In genomic region chr6:113630365-113630737, GRCh38 we compare ENCODE assay signal across 1 cellular context.
TF ChIP-seq lines count a peak whose summit lies in the region.

No MANE protein-coding gene starts in this region.

TF ChIP-seq in GM23338, 12 proteins besides CTCF, POLR2A, EP300 and RAD21 (continued from another document):
- TF ChIP-seq ZNF462 (CRISPR knock-in tag; IDR thresholded peaks at IDR 0.05), result no peak
- TF ChIP-seq NANOG (IDR thresholded peaks at IDR 0.05; ENCODE audit: borderline replicate concordance), result no peak
- TF ChIP-seq ETS1 (IDR thresholded peaks at IDR 0.05), result no peak
- no peak for TF ChIP-seq ZNF331 (CRISPR knock-in tag; IDR thresholded peaks at IDR 0.05; ENCODE audit: low read depth)
- TF ChIP-seq POLR2AphosphoS5 (IDR thresholded peaks at IDR 0.05; ENCODE audit: low read depth), result no peak
